ENCODE assay signal across 2 cellular contexts in genomic region chr2:55875434-55876135, GRCh38.
TF ChIP-seq lines count a peak whose summit lies in the region.

No MANE protein-coding gene starts in this region.

TF ChIP-seq in IMR-90, 13 proteins besides CTCF, POLR2A, EP300 and RAD21:
- 0 out of 2 replicates have a peak, but pooled peaks have one; percentile 10 for TF ChIP-seq MAFK (IDR thresholded peaks at IDR 0.05; ENCODE audit: low read depth, low read length)
- no peak for TF ChIP-seq CHD1 (IDR thresholded peaks at IDR 0.05; ENCODE audit: low read depth, low read length)
TF ChIP-seq in IMR-90: peak in this region for 1.

TF ChIP-seq in endothelial cell of umbilical vein, 7 proteins besides CTCF, POLR2A, EP300 and RAD21:
- TF ChIP-seq POLR2AphosphoS5 (IDR thresholded peaks at IDR 0.05; ENCODE audit: insufficient read depth, low read depth, low read length) (peak; percentile 31), MAX (IDR thresholded peaks at IDR 0.05; ENCODE audit: insufficient read depth, insufficient read length) (no peak), FOS (IDR thresholded peaks at IDR 0.05; ENCODE audit: borderline replicate concordance, insufficient read depth, low read length) (no peak)
